ENCODE assay signal across 9 cellular contexts in the genomic region with DNA sequence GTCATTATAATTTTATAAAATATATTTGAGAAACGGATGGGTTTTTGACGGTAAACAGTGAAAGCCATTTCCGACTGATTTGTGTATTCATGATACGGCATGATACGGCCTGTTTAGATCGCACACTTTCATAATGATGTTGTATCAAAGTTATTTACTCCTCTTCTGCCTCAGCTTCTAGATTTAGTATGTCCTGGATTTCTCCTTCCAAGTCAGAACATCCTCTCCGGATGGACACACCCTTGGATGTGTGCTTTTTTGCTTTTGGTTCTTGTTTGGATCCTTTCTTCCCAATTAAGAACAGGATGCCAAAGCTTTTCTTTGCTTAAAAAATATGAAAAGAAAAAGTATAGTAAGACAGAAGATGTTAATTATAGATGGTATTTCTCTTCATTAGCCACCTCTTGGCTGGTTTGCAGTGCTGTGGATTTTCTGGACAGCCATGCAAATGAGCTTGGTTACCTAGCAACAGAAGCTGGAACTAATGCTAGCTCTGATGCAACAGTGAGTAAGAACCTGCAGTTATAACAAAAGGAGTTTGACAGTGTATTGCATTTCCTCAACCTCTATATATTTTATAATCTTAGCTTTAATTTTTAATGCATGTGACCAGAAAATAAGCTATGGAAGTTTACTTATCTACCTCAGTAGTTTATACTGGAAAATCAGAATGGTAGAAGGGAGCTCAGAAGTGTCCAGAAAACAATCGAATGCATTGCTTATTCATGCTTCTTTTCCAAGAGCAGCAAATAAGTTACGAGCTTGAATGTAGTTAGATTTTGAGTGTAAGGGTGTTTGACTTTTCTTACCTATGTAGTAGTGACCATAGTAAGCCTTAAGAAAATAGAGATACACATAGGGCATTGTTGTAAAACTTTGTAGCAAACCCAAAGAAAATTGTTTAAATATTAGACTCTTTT. TPM values are rescaled to one million over a fixed set of nuclear protein-coding genes. Genes with fewer than 3 reads are reported as not detected.
DNase-seq lines count a peak whose midpoint lies in the region; ATAC-seq, FAIRE-seq and TF ChIP-seq lines count a peak whose summit lies in the region.
"Had no signal": no experiment of that assay in that cellular context is flagged by ENCODE, and none has a peak within 500 bp of the region (broad histone marks: within the 10 kb centered on the region; RNA-seq: fewer than 3 reads in every experiment).

No MANE protein-coding gene starts in this region.

- H3K4me1 ChIP-seq in H9 (ENCODE audit: insufficient read depth, low read length) (no peaks in the 10 kb centered on the region), Panc1 (ENCODE audit: control insufficient read depth, insufficient read depth, low read length) (no peaks in the 10 kb centered on the region), small intestine (ENCODE audit: control insufficient read depth in 2 of 2, insufficient read depth in 1 of 2, low read depth in 1 of 2, low read length in 1 of 2) (no peaks in the 10 kb centered on the region)

- peak; percentile 32 for FAIRE-seq in D721Med (lab: Jason Lieb, UNC)
- no peak for FAIRE-seq in small intestine (lab: Jason Lieb, UNC)

- H3K36me3 ChIP-seq in Panc1 (ENCODE audit: control insufficient read depth, insufficient read depth, low read length) (no peaks in the 10 kb centered on the region), small intestine (ENCODE audit: control insufficient read depth in 2 of 2, insufficient read depth in 2 of 2, low read length in 2 of 2) (peaks cover 4 to 8% of the 10 kb centered on the region in 2 donors)

- no peak overlapping the region for H2AFZ ChIP-seq in H9 (ENCODE audit: low read length)

- H3K4me3 ChIP-seq in Panc1 (ENCODE audit: low read depth in 2 of 2, low read length in 2 of 2): no peak overlapping the region
- H3K4me3 ChIP-seq in fibroblast of pulmonary artery (replicated peaks; ENCODE audit: low read depth, low read length): no peak overlapping the region
- no peak overlapping the region for H3K4me3 ChIP-seq in small intestine (ENCODE audit: low read depth in 1 of 2, low read length in 2 of 2)

- no peak for TF ChIP-seq CTCF in D721Med (IDR thresholded peaks at IDR 0.05; ENCODE audit: insufficient read depth, missing control alignments)
- no peak for TF ChIP-seq CTCF in H9 (conservative IDR thresholded peaks at IDR 0.05)
- no peak for TF ChIP-seq CTCF in Panc1 (IDR thresholded peaks at IDR 0.05)
- TF ChIP-seq CTCF in fibroblast of pulmonary artery (IDR thresholded peaks at IDR 0.05; ENCODE audit: low read length, missing control alignments): no peak

- no peak overlapping the region for H3K23ac ChIP-seq in H9 (ENCODE audit: insufficient read length, low read depth, low read length)

- no peak overlapping the region for H2BK15ac ChIP-seq in H9 (ENCODE audit: low read depth, low read length)

- no peaks in the 10 kb centered on the region for H4K20me1 ChIP-seq in H9 (ENCODE audit: control insufficient read depth, insufficient read depth, insufficient read length)

- H3K4me3 Mint-ChIP-seq in H9: no peak overlapping the region
- H3K4me3 Mint-ChIP-seq: immature natural killer cell had no signal

- no CpG with 5 or more reads among the region's 9 CpGs for WGBS in H9 (ENCODE audit: extremely low coverage, insufficient read length, low lambda C conversion rate)
- 92 to 97% (median 95%) methylated on average over 9 of the region's 9 CpGs for whole genome bisulfite sequencing in small intestine, 3 donors

- no peak overlapping the region for H2AK5ac ChIP-seq in H9 (ENCODE audit: insufficient read length, low read length)

- H3K4me1 Mint-ChIP-seq in H9: peaks cover 12 to 20% of the 10 kb centered on the region in 2 experiments

- intact Hi-C loops in Panc1 (cut with micrococcal nuclease; ENCODE audit: unreplicated experiment): no loop called here
- intact Hi-C loops in sciatic nerve (cut with DNase I): no loop called here

- peak overlapping the region; percentile 57 for H3K18ac ChIP-seq in H9 (ENCODE audit: insufficient read length, low read depth, low read length)

- no TSS peak for BruUV-seq in Panc1 (replicated peaks; lab: Mats Ljungman, UMichigan)

- H3K79me1 ChIP-seq in H9 (ENCODE audit: insufficient read depth, low read depth, low read length, poor library complexity, severe bottlenecking): peaks cover 10% of the 10 kb centered on the region

- POLR2A ChIA-PET in Panc1 (lab: Charles Lee): no interaction called here

- no peak overlapping the region for H2BK12ac ChIP-seq in H9 (ENCODE audit: insufficient read length, low read depth, low read length)

- no peak overlapping the region for H2BK5ac ChIP-seq in H9 (ENCODE audit: insufficient read length, low read length)

- DNase-seq in D721Med (ENCODE audit: insufficient read length, low spot score): no peak
- DNase-seq in H9: no peak
- DNase-seq in Panc1 (ENCODE audit: low read depth, low spot score): peak; percentile 32
- DNase-seq in fibroblast of pulmonary artery (ENCODE audit: low read depth): peak; percentile 86
- peak; percentile 20 for DNase-seq in small intestine
- no peak for DNase-seq in NCI-H2107 treated with DMSO at 0.1 percent for 48 hours (lab: John Stamatoyannopoulos, UW; ENCODE audit: unreplicated experiment)
- no peak for DNase-seq in sciatic nerve (ENCODE audit: low spot score)

- no peak overlapping the region for H3K4me2 ChIP-seq in H9 (ENCODE audit: insufficient read depth, insufficient read length, low read length)

- H3T11ph ChIP-seq in H9 (ENCODE audit: low read length): peak overlapping the region; percentile 67

- no peaks in the 10 kb centered on the region for H3K23me2 ChIP-seq in H9 (ENCODE audit: insufficient read length, low read depth, low read length, poor library complexity, severe bottlenecking)

- no peak overlapping the region for H4K91ac ChIP-seq in H9 (ENCODE audit: insufficient read length, low read depth, low read length)

- no peak overlapping the region for H4K8ac ChIP-seq in H9 (replicated peaks; ENCODE audit: insufficient read length, low read depth, low read length)

- H3K27ac Mint-ChIP-seq in H9: peak overlapping the region; percentile 21 to 45 (median 25); a peak in 1 of 7 replicates

- in situ Hi-C loops in Panc1 (cut with HindIII; ENCODE audit: low pct_unique_long_range_greater_than_20kb, low sequenced_read_pairs): no loop called here

- H3K36me3 Mint-ChIP-seq in H9 (ENCODE audit: insufficient read depth in 1 of 3, low read depth in 3 of 3): peaks cover 39 to 52% (median 40%) of the 10 kb centered on the region in 3 experiments

- ATAC-seq in Panc1 (no peak), GM19467 (IDR thresholded peaks at IDR 0.05; ENCODE audit: unreplicated experiment) (no peak), sciatic nerve (no peak)

- no peak overlapping the region for H2BK20ac ChIP-seq in H9 (ENCODE audit: low read depth, low read length, poor library complexity, severe bottlenecking)

- H2BK120ac ChIP-seq in H9 (ENCODE audit: low read depth, low read length, poor library complexity, severe bottlenecking): no peak overlapping the region

- H3K9ac ChIP-seq in H9 (ENCODE audit: extremely low read depth, insufficient read length, low read length): no peak overlapping the region

- H3K27me3 ChIP-seq in H9 (ENCODE audit: insufficient read depth, low read length): no peaks in the 10 kb centered on the region
- H3K27me3 ChIP-seq in Panc1 (ENCODE audit: control insufficient read depth, insufficient read depth, low read length): no peaks in the 10 kb centered on the region
- H3K27me3 ChIP-seq in small intestine (ENCODE audit: control insufficient read depth in 2 of 2, insufficient read depth in 2 of 2, low read length in 2 of 2): no peaks in the 10 kb centered on the region

- no peaks in the 10 kb centered on the region for H3K27me3 Mint-ChIP-seq in H9 (ENCODE audit: low read depth)

- H3K27ac ChIP-seq in H9 (ENCODE audit: insufficient read length, low read depth, low read length) (no peak overlapping the region), Panc1 (ENCODE audit: low read length) (peak overlapping the region; percentile 30; the same call in 1 of the 2 replicates), small intestine (ENCODE audit: low read depth in 1 of 2, low read length in 1 of 2) (no peak overlapping the region)

- no peak overlapping the region; the same call in 1 of the 2 replicates for H3K14ac ChIP-seq in H9 (ENCODE audit: insufficient read depth, low read length)

- H3K9me3 Mint-ChIP-seq in H9: peaks cover 17 to 19% of the 10 kb centered on the region in 2 experiments

- peaks cover 9% of the 10 kb centered on the region; the same call in 1 of the 2 replicates for H3K79me2 ChIP-seq in H9 (ENCODE audit: insufficient read depth, low read length)

- H4K5ac ChIP-seq in H9 (ENCODE audit: insufficient read length, low read depth, low read length): no peak overlapping the region

- CTCF ChIA-PET in Panc1 (lab: Charles Lee): no interaction called here

- no peak overlapping the region for H3K4ac ChIP-seq in H9 (ENCODE audit: low read depth, low read length)

- no peak overlapping the region for H3K56ac ChIP-seq in H9 (ENCODE audit: insufficient read length, low read depth, low read length)

- peaks cover 6% of the 10 kb centered on the region for H3K9me3 ChIP-seq in H9 (ENCODE audit: control insufficient read depth, low read depth, low read length)
- peaks cover 11% of the 10 kb centered on the region; the same call in 1 of the 2 replicates for H3K9me3 ChIP-seq in Panc1 (ENCODE audit: control insufficient read depth, insufficient read depth, low read depth, low read length)
- no peaks in the 10 kb centered on the region for H3K9me3 ChIP-seq in small intestine (ENCODE audit: control insufficient read depth, low read depth)

RNA-seq across cellular contexts. Expression of gene RMND5A, which starts 27.9 kb away (rescaled TPM):
- total RNA-seq in H9 (2021): 48.8 and 51.5 TPM in 2 replicates
- total RNA-seq in Panc1 (2021; ENCODE audit: unreplicated experiment): 42.8 TPM
- 15.1 TPM for polyA plus RNA-seq in Panc1 (2012; ENCODE audit: insufficient read length)
- polyA plus RNA-seq in small intestine: 10 to 100 TPM; 13.5 to 21.7 (median 17.8) TPM
- total RNA-seq in sciatic nerve: 43.6 TPM

RNA-seq across cellular contexts. Expression of gene CD8A, which starts 42.7 kb away (rescaled TPM):
- total RNA-seq in H9 (2021) (not detected in 2 replicates), Panc1 (2021; ENCODE audit: unreplicated experiment) (0.41 TPM), sciatic nerve (2.6 TPM)
- 0.57 TPM for polyA plus RNA-seq in Panc1 (2012; ENCODE audit: insufficient read length)
- 10 to 100 TPM in 1 of 3 donors, 1 to 10 TPM in 2; 1.8 to 13.0 (median 3.7) TPM for polyA plus RNA-seq in small intestine

Comparison
In these comparisons a context has a peak if more than half of its experiments do, and no peak if none do; other contexts are left out.
1. DNase-seq: peak in Panc1 (single experiment), fibroblast of pulmonary artery (single experiment) and small intestine (single experiment); none in D721Med (single experiment), H9 (single experiment), NCI-H2107 treated with DMSO at 0.1 percent for 48 hours (single experiment) and sciatic nerve (single experiment).